ENCODE assay signal across 8 cellular contexts in the genomic region with DNA sequence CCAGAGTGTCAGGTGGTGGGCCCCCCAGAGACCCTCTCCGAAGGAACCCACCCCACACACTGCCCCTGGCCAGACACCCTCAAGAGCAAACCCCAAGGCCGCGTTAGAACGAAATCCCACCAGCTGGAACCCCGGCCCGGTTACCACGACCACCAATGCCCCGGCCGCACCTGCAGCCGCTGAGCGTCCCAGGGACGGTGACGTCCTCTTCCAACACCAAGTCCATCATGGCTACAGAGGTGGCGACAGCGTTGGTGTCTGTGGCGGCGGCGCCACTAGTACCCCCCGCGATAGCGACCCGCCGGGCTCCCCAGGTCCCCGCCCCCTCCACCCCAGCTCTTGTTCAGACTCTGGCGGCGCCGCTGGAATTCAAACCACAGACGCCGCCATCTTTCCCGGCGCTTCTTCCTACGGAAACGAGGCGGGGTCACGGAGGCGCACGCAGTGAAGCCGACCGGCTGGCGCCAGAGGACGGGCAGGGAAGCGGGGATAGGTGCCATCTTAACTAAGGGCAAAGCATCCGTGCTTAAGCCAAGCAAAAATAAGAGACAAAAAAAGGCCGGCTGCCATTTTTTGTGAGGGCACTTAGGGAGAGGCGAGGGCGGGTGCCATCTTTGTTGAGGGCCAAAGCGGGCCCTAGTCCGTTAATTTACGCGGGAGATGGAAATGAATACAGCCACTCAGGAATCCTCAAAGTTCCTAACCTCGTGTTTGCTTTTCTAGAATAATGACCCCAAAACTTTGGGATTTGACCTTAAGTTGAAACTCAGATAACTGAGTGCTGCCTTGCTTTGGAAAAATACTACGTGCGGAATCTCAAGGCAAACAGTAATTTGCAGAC. TPM values are rescaled to one million over a fixed set of nuclear protein-coding genes. Genes with fewer than 3 reads are reported as not detected.
DNase-seq lines count a peak whose midpoint lies in the region; ATAC-seq, FAIRE-seq and TF ChIP-seq lines count a peak whose summit lies in the region.

A gene (minus strand): TSS at position 418 of the 841 bp plus-strand sequence. CDS start 189 bp downstream, at position 229.

- DNase-seq in BE2C (peak; percentile 96), GM19240 (ENCODE audit: insufficient read length, low spot score) (peak; percentile 74), NCI-H526 (lab: John Stamatoyannopoulos, UW) (peak; percentile 95 to 96), kidney tubule cell (ENCODE audit: low spot score) (peak; percentile 99)
- DNase-seq in activated CD4-positive, alpha-beta T cell treated with anti-CD3 and anti-CD28 coated beads for 48 hours: peak; percentile 94
- DNase-seq in stimulated activated CD4-positive, alpha-beta T cell treated with anti-CD3 and anti-CD28 coated beads, Interleukin-1b, Interleukin-23, amount 100 ng/mL, for 24 hours (ENCODE audit: low read depth in 4 of 4, low spot score in 1 of 4): peak; percentile 76 to 88 (median 81)

- H3K36me3 ChIP-seq in BE2C: 0 out of 2 replicates have a peak, but pooled peaks cover 4% of the 10 kb centered on the region

- FAIRE-seq in colon (lab: Jason Lieb, UNC): peak; percentile 24

- TF ChIP-seq CTCF in BE2C (IDR thresholded peaks at IDR 0.05; ENCODE audit: low read depth, low read length): no peak

- peak; percentile 91 for ATAC-seq in HG03460 (IDR thresholded peaks at IDR 0.05; ENCODE audit: unreplicated experiment)

- H3K27me3 ChIP-seq in BE2C: no peaks in the 10 kb centered on the region

- peak within 1 kb of the TSS; percentile 98 for H3K4me3 ChIP-seq in BE2C (ENCODE audit: low read depth, low read length)

- H3K9me3 ChIP-seq in BE2C: peaks cover 3% of the 10 kb centered on the region; the same call in 1 of the 2 replicates

- peaks cover 4% of the 10 kb centered on the region for H3K4me1 ChIP-seq in BE2C

RNA-seq across cellular contexts. Expression of the gene that starts here (rescaled TPM):
- 24.4 TPM for polyA plus RNA-seq in BE2C (2012; ENCODE audit: insufficient read depth, insufficient read length, low read depth)

Comparison
In these comparisons a context has a peak if more than half of its experiments do, and no peak if none do; other contexts are left out.
1. Peak in every context shown above with its lines: DNase-seq, ATAC-seq and H3K4me3 ChIP-seq.